In the genomic region with DNA sequence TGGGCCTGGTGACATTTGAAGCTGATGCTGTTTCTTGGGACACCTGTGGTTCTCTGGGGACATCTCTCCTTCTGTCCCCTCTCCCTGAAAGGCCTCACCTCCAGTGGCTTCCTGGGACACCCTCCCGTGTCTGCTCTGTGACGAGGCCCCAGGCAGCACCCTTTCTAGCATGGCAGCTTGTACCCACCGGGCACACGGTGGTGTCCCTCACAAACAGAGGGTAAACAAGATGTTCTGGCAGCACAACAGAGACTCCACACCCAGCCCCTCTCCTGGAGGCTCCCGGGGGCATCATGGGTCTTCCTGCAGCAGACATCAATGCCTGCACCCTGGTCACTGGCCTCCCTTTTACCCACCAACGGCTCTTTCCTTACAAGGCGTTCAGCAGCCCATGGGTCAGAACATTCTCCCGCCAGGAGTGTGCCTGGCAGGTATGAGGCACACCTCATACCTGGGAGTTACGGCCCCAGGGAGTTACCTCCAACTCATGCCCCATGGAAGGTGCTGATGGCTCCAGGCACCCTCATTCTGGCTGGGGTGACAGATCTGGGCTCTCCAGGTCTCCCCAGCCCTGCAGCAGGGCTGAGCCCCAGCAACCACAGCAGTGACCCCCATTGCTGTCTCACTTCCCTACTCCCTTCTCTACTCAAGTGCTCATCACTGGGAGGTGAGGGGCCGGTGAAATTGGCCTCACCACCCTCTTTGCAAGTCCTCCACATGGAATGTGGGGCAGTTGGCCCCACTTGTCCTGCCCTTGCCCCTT, we compare ENCODE assay signal across 20 cellular contexts. TPM values are rescaled to one million over a fixed set of nuclear protein-coding genes. Genes with fewer than 3 reads are reported as not detected.
DNase-seq lines count a peak whose midpoint lies in the region; ATAC-seq and TF ChIP-seq lines count a peak whose summit lies in the region.
"Had no signal": no experiment of that assay in that cellular context is flagged by ENCODE, and none has a peak within 500 bp of the region (broad histone marks: within the 10 kb centered on the region; RNA-seq: fewer than 3 reads in every experiment).

No MANE protein-coding gene starts in this region.

- no peak for ATAC-seq in activated CD4-positive, CD25-positive, alpha-beta regulatory T cell treated with anti-CD3 and anti-CD28 coated beads, Interleukin-2, amount 50 U/mL, for 24 hours
- ATAC-seq in right cardiac atrium: no peak
- no peak for ATAC-seq in HG02678 (IDR thresholded peaks at IDR 0.05; ENCODE audit: unreplicated experiment)
- ATAC-seq: CD8-positive, alpha-beta T cell had no signal

- no peaks in the 10 kb centered on the region for H3K27me3 ChIP-seq in right cardiac atrium (ENCODE audit: control insufficient read depth, insufficient read depth)
- peaks cover 11% of the 10 kb centered on the region for H3K27me3 ChIP-seq in suprapubic skin
- H3K27me3 ChIP-seq: BE2C, Peyer's patch had no signal

- peak; percentile 25 for DNase-seq in activated CD4-positive, CD25-positive, alpha-beta regulatory T cell treated with anti-CD3 and anti-CD28 coated beads, Interleukin-2, amount 50 U/mL, for 72 hours
- DNase-seq in cardiac septum (ENCODE audit: low spot score): peak; percentile 71
- no peak for DNase-seq in right cardiac atrium
- peak; percentile 57 for DNase-seq in mesenteric fat pad (ENCODE audit: low spot score)
- peak; percentile 35 to 64 for DNase-seq in suprapubic skin (ENCODE audit: low spot score in 2 of 2)
- no peak for DNase-seq in activated CD4-positive, alpha-beta T cell treated with anti-CD3 and anti-CD28 coated beads, Interleukin-2, amount 50 U/mL, for 48 hours
- DNase-seq: BE2C; CD8-positive, alpha-beta T cell; DMS79; NCI-H1105; NCI-H1694; NCI-H2227 treated with DMSO at 0.1 percent for 48 hours; NCI-H524 treated with DMSO at 0.1 percent for 48 hours had no signal

- intact Hi-C loops in cardiac septum (cut with DNase I) (no loop called here), right cardiac atrium (cut with DNase I) (no loop called here)

- WGBS in right cardiac atrium: 80% methylated on average over 10 of the region's 10 CpGs
- WGBS in suprapubic skin: 77% methylated on average over 9 of the region's 10 CpGs

- H3K36me3 ChIP-seq in suprapubic skin: no peaks in the 10 kb centered on the region
- H3K36me3 ChIP-seq: BE2C, Peyer's patch had no signal

- no peak for TF ChIP-seq EP300 in suprapubic skin (IDR thresholded peaks at IDR 0.05)

- H3K9me3 ChIP-seq in right cardiac atrium (ENCODE audit: control insufficient read depth, low read length) (no peaks in the 10 kb centered on the region), suprapubic skin (no peaks in the 10 kb centered on the region)
- H3K9me3 ChIP-seq: BE2C, Peyer's patch had no signal

- no peak overlapping the region for H3K4me3 ChIP-seq in right cardiac atrium (ENCODE audit: low read length)
- H3K4me3 ChIP-seq in suprapubic skin: no peak overlapping the region
- H3K4me3 ChIP-seq: Peyer's patch had no signal

- no peak for TF ChIP-seq POLR2A in suprapubic skin (IDR thresholded peaks at IDR 0.05)

- no peak for TF ChIP-seq CTCF in suprapubic skin (IDR thresholded peaks at IDR 0.05)

- no peaks in the 10 kb centered on the region for H3K4me1 ChIP-seq in right cardiac atrium (ENCODE audit: control insufficient read depth, insufficient read depth, low read length)
- no peaks in the 10 kb centered on the region for H3K4me1 ChIP-seq in suprapubic skin
- H3K4me1 ChIP-seq: BE2C, Peyer's patch had no signal

- H3K27ac ChIP-seq in right cardiac atrium (ENCODE audit: low read length) (no peak overlapping the region), suprapubic skin (no peak overlapping the region)
- H3K27ac ChIP-seq: 22Rv1, Peyer's patch had no signal

RNA-seq across cellular contexts. Expression of a gene that starts 51.1 kb away (rescaled TPM):
- 0.19 TPM for total RNA-seq in cardiac septum
- total RNA-seq in right cardiac atrium: not detected
- polyA plus RNA-seq in right cardiac atrium: not detected
- not detected for total RNA-seq in mesenteric fat pad
- not detected for total RNA-seq in suprapubic skin
- total RNA-seq: HT1080, LHCN-M2, Peyer's patch had no signal
- polyA plus RNA-seq: AG04450 had no signal

Comparison
In these comparisons a context has a peak if more than half of its experiments do, and no peak if none do; other contexts are left out.
1. DNase-seq: peak in activated CD4-positive, CD25-positive, alpha-beta regulatory T cell treated with anti-CD3 and anti-CD28 coated beads, Interleukin-2, amount 50 U/mL, for 72 hours (single experiment), cardiac septum (single experiment), mesenteric fat pad (single experiment) and suprapubic skin (2 of 2); none in right cardiac atrium (0 of 3) and activated CD4-positive, alpha-beta T cell treated with anti-CD3 and anti-CD28 coated beads, Interleukin-2, amount 50 U/mL, for 48 hours (0 of 2).